1 cellular context compared by ENCODE assay signal in the genomic region with DNA sequence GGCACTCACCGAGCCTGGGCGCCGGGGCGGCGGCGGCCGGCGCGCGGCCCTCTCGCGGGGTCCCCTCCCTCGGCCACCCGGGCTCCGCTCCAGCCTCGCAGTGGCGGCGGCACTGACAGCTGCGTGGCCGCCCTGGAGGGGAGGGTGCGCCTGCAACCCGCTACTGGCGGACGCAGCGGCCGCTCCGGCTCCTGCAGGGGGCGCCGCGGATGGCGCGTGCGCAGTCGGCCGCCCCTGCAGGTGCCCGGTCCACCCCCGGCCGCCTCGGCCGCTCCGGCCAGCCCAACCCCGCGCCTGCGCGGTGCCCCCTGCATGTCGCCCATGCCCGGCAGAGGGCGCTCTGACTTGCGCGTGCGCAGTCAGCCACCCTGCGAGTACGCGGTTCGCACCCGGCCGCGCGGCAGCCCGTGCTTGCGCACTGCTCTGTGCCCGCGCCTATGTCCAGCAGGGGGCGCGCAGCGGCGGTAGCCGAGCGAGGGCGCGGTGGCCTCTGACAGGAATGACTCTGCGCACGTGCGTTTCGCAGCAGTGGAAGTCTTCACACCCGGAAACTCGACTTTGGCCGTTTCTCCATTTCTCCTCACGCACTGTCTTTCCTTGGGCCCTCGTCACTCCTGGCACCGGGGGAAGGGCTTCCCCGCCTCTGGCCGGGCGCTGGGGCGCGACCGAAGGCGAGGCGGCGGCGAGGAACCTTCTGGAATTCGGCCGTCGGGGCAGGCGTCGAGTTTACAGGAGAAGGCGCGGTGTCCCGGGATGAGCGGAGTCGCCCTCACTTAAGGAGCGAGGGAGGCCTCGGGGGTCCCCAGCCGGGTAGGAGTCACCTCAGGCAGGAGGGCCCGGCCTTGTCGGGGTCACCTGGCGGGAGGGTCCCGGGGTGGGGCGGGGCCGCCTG.
TF ChIP-seq lines count a peak whose summit lies in the region.

A gene (minus strand): TSS at position 165 of the 892 bp plus-strand sequence. CDS start 14,262 bp downstream, outside the sequence.

TF ChIP-seq in HepG2, 621 proteins besides CTCF, POLR2A, EP300 and RAD21 (continued from another document and continues in another):
- TF ChIP-seq NRL (CRISPR knock-in tag; IDR thresholded peaks at IDR 0.05; ENCODE audit: borderline replicate concordance) = peak; percentile 99
- 0 out of 2 replicates have a peak, but pooled peaks have one; percentile 57 for TF ChIP-seq ZNF138 (CRISPR knock-in tag; IDR thresholded peaks at IDR 0.05; ENCODE audit: low read depth)
- TF ChIP-seq CREM (IDR thresholded peaks at IDR 0.05) = no peak
- TF ChIP-seq CREM (CRISPR knock-in tag; IDR thresholded peaks at IDR 0.05) = no peak
- peak; percentile 78; the same call in 1 of the 2 replicates for TF ChIP-seq ZIK1 (CRISPR knock-in tag; IDR thresholded peaks at IDR 0.05; ENCODE audit: borderline replicate concordance, low read depth)
- peak; percentile 91; the same call in 1 of the 2 replicates for TF ChIP-seq DNMT3B (CRISPR knock-in tag; conservative IDR thresholded peaks at IDR 0.05)
- peak; percentile 72; the same call in 1 of the 2 replicates for TF ChIP-seq ZNF570 (CRISPR knock-in tag; IDR thresholded peaks at IDR 0.05; ENCODE audit: borderline replicate concordance)
- no peak for TF ChIP-seq NCOA1 (CRISPR knock-in tag; IDR thresholded peaks at IDR 0.05)
- TF ChIP-seq HNRNPUL1 (IDR thresholded peaks at IDR 0.05; ENCODE audit: low read depth, low read length) = no peak
- TF ChIP-seq, protein P1, sequence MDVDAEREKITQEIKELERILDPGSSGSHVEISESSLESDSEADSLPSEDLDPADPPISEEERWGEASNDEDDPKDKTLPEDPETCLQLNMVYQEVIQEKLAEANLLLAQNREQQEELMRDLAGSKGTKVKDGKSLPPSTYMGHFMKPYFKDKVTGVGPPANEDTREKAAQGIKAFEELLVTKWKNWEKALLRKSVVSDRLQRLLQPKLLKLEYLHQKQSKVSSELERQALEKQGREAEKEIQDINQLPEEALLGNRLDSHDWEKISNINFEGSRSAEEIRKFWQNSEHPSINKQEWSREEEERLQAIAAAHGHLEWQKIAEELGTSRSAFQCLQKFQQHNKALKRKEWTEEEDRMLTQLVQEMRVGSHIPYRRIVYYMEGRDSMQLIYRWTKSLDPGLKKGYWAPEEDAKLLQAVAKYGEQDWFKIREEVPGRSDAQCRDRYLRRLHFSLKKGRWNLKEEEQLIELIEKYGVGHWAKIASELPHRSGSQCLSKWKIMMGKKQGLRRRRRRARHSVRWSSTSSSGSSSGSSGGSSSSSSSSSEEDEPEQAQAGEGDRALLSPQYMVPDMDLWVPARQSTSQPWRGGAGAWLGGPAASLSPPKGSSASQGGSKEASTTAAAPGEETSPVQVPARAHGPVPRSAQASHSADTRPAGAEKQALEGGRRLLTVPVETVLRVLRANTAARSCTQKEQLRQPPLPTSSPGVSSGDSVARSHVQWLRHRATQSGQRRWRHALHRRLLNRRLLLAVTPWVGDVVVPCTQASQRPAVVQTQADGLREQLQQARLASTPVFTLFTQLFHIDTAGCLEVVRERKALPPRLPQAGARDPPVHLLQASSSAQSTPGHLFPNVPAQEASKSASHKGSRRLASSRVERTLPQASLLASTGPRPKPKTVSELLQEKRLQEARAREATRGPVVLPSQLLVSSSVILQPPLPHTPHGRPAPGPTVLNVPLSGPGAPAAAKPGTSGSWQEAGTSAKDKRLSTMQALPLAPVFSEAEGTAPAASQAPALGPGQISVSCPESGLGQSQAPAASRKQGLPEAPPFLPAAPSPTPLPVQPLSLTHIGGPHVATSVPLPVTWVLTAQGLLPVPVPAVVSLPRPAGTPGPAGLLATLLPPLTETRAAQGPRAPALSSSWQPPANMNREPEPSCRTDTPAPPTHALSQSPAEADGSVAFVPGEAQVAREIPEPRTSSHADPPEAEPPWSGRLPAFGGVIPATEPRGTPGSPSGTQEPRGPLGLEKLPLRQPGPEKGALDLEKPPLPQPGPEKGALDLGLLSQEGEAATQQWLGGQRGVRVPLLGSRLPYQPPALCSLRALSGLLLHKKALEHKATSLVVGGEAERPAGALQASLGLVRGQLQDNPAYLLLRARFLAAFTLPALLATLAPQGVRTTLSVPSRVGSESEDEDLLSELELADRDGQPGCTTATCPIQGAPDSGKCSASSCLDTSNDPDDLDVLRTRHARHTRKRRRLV (CRISPR knock-in tag; IDR thresholded peaks at IDR 0.05) = no peak
- TF ChIP-seq ZNF644 (CRISPR knock-in tag; IDR thresholded peaks at IDR 0.05; ENCODE audit: low read depth) = no peak
- no peak for TF ChIP-seq ZNF775 (CRISPR knock-in tag; IDR thresholded peaks at IDR 0.05; ENCODE audit: borderline replicate concordance)
- TF ChIP-seq MEIS2 (CRISPR knock-in tag; IDR thresholded peaks at IDR 0.05) = peak; percentile 91
- peak; percentile 60 for TF ChIP-seq ZSCAN30 (CRISPR knock-in tag; IDR thresholded peaks at IDR 0.05)
- TF ChIP-seq, protein P2, sequence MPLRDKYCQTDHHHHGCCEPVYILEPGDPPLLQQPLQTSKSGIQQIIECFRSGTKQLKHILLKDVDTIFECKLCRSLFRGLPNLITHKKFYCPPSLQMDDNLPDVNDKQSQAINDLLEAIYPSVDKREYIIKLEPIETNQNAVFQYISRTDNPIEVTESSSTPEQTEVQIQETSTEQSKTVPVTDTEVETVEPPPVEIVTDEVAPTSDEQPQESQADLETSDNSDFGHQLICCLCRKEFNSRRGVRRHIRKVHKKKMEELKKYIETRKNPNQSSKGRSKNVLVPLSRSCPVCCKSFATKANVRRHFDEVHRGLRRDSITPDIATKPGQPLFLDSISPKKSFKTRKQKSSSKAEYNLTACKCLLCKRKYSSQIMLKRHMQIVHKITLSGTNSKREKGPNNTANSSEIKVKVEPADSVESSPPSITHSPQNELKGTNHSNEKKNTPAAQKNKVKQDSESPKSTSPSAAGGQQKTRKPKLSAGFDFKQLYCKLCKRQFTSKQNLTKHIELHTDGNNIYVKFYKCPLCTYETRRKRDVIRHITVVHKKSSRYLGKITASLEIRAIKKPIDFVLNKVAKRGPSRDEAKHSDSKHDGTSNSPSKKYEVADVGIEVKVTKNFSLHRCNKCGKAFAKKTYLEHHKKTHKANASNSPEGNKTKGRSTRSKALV (CRISPR knock-in tag; IDR thresholded peaks at IDR 0.05) = peak; percentile 96
- TF ChIP-seq, protein P3, sequence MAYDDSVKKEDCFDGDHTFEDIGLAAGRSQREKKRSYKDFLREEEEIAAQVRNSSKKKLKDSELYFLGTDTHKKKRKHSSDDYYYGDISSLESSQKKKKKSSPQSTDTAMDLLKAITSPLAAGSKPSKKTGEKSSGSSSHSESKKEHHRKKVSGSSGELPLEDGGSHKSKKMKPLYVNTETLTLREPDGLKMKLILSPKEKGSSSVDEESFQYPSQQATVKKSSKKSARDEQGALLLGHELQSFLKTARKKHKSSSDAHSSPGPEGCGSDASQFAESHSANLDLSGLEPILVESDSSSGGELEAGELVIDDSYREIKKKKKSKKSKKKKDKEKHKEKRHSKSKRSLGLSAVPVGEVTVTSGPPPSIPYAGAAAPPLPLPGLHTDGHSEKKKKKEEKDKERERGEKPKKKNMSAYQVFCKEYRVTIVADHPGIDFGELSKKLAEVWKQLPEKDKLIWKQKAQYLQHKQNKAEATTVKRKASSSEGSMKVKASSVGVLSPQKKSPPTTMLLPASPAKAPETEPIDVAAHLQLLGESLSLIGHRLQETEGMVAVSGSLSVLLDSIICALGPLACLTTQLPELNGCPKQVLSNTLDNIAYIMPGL (CRISPR knock-in tag; IDR thresholded peaks at IDR 0.05; ENCODE audit: borderline replicate concordance in 1 of 2, low read depth in 1 of 2) = peak; percentile 96 to 97
- TF ChIP-seq PHF20 (CRISPR knock-in tag; IDR thresholded peaks at IDR 0.05) = peak; percentile 58; the same call in 1 of the 2 replicates
- TF ChIP-seq, protein P4, sequence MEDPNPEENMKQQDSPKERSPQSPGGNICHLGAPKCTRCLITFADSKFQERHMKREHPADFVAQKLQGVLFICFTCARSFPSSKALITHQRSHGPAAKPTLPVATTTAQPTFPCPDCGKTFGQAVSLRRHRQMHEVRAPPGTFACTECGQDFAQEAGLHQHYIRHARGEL (CRISPR knock-in tag; IDR thresholded peaks at IDR 0.05) = peak; percentile 97
- TF ChIP-seq CHCHD3 (CRISPR knock-in tag; IDR thresholded peaks at IDR 0.05) = peak; percentile 92; the same call in 1 of the 2 replicates
- 0 out of 2 replicates have a peak, but pooled peaks have one; percentile 57 for TF ChIP-seq ZBTB3 (CRISPR knock-in tag; IDR thresholded peaks at IDR 0.05; ENCODE audit: borderline replicate concordance, low read depth)
- TF ChIP-seq, protein P5, sequence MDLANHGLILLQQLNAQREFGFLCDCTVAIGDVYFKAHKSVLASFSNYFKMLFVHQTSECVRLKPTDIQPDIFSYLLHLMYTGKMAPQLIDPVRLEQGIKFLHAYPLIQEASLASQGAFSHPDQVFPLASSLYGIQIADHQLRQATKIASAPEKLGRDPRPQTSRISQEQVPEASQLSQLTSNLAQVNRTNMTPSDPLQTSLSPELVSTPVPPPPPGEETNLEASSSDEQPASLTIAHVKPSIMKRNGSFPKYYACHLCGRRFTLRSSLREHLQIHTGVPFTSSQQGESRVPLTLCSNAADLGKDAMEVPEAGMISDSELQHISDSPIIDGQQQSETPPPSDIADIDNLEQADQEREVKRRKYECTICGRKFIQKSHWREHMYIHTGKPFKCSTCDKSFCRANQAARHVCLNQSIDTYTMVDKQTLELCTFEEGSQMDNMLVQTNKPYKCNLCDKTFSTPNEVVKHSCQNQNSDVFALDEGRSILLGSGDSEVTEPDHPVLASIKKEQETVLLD (CRISPR knock-in tag; IDR thresholded peaks at IDR 0.05; ENCODE audit: low read depth) = peak; percentile 90
- TF ChIP-seq ZNF326 (CRISPR knock-in tag; IDR thresholded peaks at IDR 0.05; ENCODE audit: borderline replicate concordance) = no peak
- TF ChIP-seq, protein P6, sequence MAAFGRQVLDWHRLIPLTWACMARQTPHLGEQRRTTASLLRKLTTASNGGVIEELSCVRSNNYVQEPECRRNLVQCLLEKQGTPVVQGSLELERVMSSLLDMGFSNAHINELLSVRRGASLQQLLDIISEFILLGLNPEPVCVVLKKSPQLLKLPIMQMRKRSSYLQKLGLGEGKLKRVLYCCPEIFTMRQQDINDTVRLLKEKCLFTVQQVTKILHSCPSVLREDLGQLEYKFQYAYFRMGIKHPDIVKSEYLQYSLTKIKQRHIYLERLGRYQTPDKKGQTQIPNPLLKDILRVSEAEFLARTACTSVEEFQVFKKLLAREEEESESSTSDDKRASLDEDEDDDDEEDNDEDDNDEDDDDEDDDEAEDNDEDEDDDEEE (CRISPR knock-in tag; IDR thresholded peaks at IDR 0.05) = 0 out of 2 replicates have a peak, but pooled peaks have one; percentile 24
- peak; percentile 96 for TF ChIP-seq SMAD9 (CRISPR knock-in tag; IDR thresholded peaks at IDR 0.05)
- TF ChIP-seq, protein P7, sequence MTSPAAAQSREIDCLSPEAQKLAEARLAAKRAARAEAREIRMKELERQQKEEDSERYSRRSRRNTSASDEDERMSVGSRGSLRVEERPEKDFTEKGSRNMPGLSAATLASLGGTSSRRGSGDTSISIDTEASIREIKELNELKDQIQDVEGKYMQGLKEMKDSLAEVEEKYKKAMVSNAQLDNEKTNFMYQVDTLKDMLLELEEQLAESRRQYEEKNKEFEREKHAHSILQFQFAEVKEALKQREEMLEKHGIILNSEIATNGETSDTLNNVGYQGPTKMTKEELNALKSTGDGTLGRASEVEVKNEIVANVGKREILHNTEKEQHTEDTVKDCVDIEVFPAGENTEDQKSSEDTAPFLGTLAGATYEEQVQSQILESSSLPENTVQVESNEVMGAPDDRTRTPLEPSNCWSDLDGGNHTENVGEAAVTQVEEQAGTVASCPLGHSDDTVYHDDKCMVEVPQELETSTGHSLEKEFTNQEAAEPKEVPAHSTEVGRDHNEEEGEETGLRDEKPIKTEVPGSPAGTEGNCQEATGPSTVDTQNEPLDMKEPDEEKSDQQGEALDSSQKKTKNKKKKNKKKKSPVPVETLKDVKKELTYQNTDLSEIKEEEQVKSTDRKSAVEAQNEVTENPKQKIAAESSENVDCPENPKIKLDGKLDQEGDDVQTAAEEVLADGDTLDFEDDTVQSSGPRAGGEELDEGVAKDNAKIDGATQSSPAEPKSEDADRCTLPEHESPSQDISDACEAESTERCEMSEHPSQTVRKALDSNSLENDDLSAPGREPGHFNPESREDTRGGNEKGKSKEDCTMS (CRISPR knock-in tag; conservative IDR thresholded peaks at IDR 0.05) = no peak
- TF ChIP-seq, protein P8, sequence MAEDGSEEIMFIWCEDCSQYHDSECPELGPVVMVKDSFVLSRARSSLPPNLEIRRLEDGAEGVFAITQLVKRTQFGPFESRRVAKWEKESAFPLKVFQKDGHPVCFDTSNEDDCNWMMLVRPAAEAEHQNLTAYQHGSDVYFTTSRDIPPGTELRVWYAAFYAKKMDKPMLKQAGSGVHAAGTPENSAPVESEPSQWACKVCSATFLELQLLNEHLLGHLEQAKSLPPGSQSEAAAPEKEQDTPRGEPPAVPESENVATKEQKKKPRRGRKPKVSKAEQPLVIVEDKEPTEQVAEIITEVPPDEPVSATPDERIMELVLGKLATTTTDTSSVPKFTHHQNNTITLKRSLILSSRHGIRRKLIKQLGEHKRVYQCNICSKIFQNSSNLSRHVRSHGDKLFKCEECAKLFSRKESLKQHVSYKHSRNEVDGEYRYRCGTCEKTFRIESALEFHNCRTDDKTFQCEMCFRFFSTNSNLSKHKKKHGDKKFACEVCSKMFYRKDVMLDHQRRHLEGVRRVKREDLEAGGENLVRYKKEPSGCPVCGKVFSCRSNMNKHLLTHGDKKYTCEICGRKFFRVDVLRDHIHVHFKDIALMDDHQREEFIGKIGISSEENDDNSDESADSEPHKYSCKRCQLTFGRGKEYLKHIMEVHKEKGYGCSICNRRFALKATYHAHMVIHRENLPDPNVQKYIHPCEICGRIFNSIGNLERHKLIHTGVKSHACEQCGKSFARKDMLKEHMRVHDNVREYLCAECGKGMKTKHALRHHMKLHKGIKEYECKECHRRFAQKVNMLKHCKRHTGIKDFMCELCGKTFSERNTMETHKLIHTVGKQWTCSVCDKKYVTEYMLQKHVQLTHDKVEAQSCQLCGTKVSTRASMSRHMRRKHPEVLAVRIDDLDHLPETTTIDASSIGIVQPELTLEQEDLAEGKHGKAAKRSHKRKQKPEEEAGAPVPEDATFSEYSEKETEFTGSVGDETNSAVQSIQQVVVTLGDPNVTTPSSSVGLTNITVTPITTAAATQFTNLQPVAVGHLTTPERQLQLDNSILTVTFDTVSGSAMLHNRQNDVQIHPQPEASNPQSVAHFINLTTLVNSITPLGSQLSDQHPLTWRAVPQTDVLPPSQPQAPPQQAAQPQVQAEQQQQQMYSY (CRISPR knock-in tag; IDR thresholded peaks at IDR 0.05) = peak; percentile 79
- TF ChIP-seq, protein P9, sequence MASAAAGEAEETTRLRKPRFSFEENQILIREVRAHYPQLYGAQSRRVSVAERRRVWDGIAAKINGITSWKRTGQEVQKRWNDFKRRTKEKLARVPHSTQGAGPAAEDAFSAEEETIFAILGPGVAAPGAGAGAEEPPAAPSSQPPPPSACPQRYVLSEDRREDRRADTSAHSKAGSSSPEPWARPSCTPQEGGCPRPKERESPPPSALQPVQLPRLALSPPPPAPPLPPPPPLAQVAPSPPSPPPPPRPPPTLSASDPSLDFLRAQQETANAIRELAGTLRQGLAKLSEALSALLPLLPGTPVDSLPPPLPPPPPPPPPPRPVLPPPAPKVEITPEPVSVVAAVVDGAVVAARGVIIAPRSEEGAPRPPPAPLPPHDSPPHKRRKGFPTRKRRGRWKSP (CRISPR knock-in tag; IDR thresholded peaks at IDR 0.05) = peak; percentile 95
